In genomic region chr1:223771814-223772770, GRCh38 we compare ENCODE assay signal across 8 cellular contexts. TPM values are rescaled to one million over a fixed set of nuclear protein-coding genes. Genes with fewer than 3 reads are reported as not detected.
DNase-seq lines count a peak whose midpoint lies in the region; ATAC-seq and TF ChIP-seq lines count a peak whose summit lies in the region.

No MANE protein-coding gene starts in this region.

- H3K4me1 Mint-ChIP-seq in activated naive CD4-positive, alpha-beta T cell treated with anti-CD3 and anti-CD28 coated beads, Interleukin-2, amount 50 U/mL, for 24 hours: peaks cover 25% of the 10 kb centered on the region
- peaks cover 30% of the 10 kb centered on the region for H3K4me1 Mint-ChIP-seq in nephron progenitor cell

- H3K27ac ChIP-seq in esophagus squamous epithelium (peak overlapping the region; percentile 40 to 83 (median 66)), Karpas-422 (ENCODE audit: low read length) (no peak overlapping the region)

- H4K20me1 ChIP-seq in Karpas-422 (ENCODE audit: insufficient read depth, low read depth, low read length): no peaks in the 10 kb centered on the region

- H3K4me2 ChIP-seq in Karpas-422 (ENCODE audit: low read depth, low read length, poor library complexity, severe bottlenecking): no peak overlapping the region

- H3K36me3 ChIP-seq in esophagus squamous epithelium (peaks cover 16 to 86% (median 39%) of the 10 kb centered on the region in 3 donors), Karpas-422 (ENCODE audit: insufficient read depth, low read length) (no peaks in the 10 kb centered on the region)

- H3K27ac Mint-ChIP-seq in activated naive CD4-positive, alpha-beta T cell treated with anti-CD3 and anti-CD28 coated beads, Interleukin-2, amount 50 U/mL, for 24 hours: peak overlapping the region; percentile 59
- peak overlapping the region; percentile 89 for H3K27ac Mint-ChIP-seq in nephron progenitor cell

- peaks cover 17% of the 10 kb centered on the region for H3K36me3 Mint-ChIP-seq in activated naive CD4-positive, alpha-beta T cell treated with anti-CD3 and anti-CD28 coated beads, Interleukin-2, amount 50 U/mL, for 24 hours
- peaks cover 84% of the 10 kb centered on the region for H3K36me3 Mint-ChIP-seq in nephron progenitor cell (ENCODE audit: low read depth)

- no peaks in the 10 kb centered on the region for H3K9me3 ChIP-seq in esophagus squamous epithelium
- no peaks in the 10 kb centered on the region for H3K9me3 ChIP-seq in Karpas-422 (ENCODE audit: low read length)

- H3K9me3 Mint-ChIP-seq in activated naive CD4-positive, alpha-beta T cell treated with anti-CD3 and anti-CD28 coated beads, Interleukin-2, amount 50 U/mL, for 24 hours: no peaks in the 10 kb centered on the region
- H3K9me3 Mint-ChIP-seq in nephron progenitor cell: peaks cover 12% of the 10 kb centered on the region

- H3K4me1 ChIP-seq in esophagus squamous epithelium (peaks cover 7 to 35% (median 12%) of the 10 kb centered on the region in 3 donors), Karpas-422 (ENCODE audit: low read length) (peaks cover 6% of the 10 kb centered on the region)

- H2AFZ ChIP-seq in Karpas-422 (ENCODE audit: low read length): no peak overlapping the region

- H3K9me2 ChIP-seq in Karpas-422 (replicated peaks; ENCODE audit: insufficient read depth, low read length): no peaks in the 10 kb centered on the region

- no peak for TF ChIP-seq POLR2A in esophagus squamous epithelium (IDR thresholded peaks at IDR 0.05)

- H3K4me3 ChIP-seq in esophagus squamous epithelium: no peak overlapping the region
- H3K4me3 ChIP-seq in Karpas-422 (ENCODE audit: low read length): no peak overlapping the region

- WGBS in esophagus squamous epithelium, 2 donors: 17 to 32% methylated on average over 14 to 16 of the region's 16 CpGs

- no peak for DNase-seq in activated naive CD4-positive, alpha-beta T cell (lab: John Stamatoyannopoulos, UW)
- no peak for DNase-seq in esophagus squamous epithelium (lab: John Stamatoyannopoulos, UW)
- DNase-seq in nephron progenitor cell: no peak
- DNase-seq in NCI-H446 treated with DMSO at 0.1 percent for 48 hours (lab: John Stamatoyannopoulos, UW): no peak
- DNase-seq in stimulated activated CD4-positive, alpha-beta T cell treated with anti-CD3 and anti-CD28 coated beads, Interleukin-15, amount 100 ng/mL, for 24 hours: no peak
- no peak for DNase-seq in Karpas-422

- H3K79me2 ChIP-seq in Karpas-422 (ENCODE audit: low read length): no peaks in the 10 kb centered on the region

- intact Hi-C loops in esophagus squamous epithelium (cut with DNase I): no loop called here

- no peaks in the 10 kb centered on the region for H3K27me3 Mint-ChIP-seq in activated naive CD4-positive, alpha-beta T cell treated with anti-CD3 and anti-CD28 coated beads, Interleukin-2, amount 50 U/mL, for 24 hours
- H3K27me3 Mint-ChIP-seq in nephron progenitor cell (ENCODE audit: low read depth, poor library complexity): no peaks in the 10 kb centered on the region

- no peaks in the 10 kb centered on the region for H3K27me3 ChIP-seq in esophagus squamous epithelium
- no peaks in the 10 kb centered on the region for H3K27me3 ChIP-seq in Karpas-422 (ENCODE audit: low read length)

- no peak overlapping the region for H3K9ac ChIP-seq in Karpas-422 (ENCODE audit: low read length)

- peak; percentile 86 for ATAC-seq in SK-N-SH treated with all-trans-retinoic acid at 6 μM for 48 hours

- no peak for TF ChIP-seq CTCF in esophagus squamous epithelium (IDR thresholded peaks at IDR 0.05)
- no peak for TF ChIP-seq CTCF in nephron progenitor cell (IDR thresholded peaks at IDR 0.05)

- no peak overlapping the region for H3K4me3 Mint-ChIP-seq in activated naive CD4-positive, alpha-beta T cell treated with anti-CD3 and anti-CD28 coated beads, Interleukin-2, amount 50 U/mL, for 24 hours
- no peak overlapping the region for H3K4me3 Mint-ChIP-seq in nephron progenitor cell

TF ChIP-seq in SK-N-SH treated with all-trans-retinoic acid at 6 μM for 48 hours, 23 proteins besides CTCF, POLR2A, EP300 and RAD21:
- TF ChIP-seq RARB (CRISPR knock-in tag; IDR thresholded peaks at IDR 0.05): peak; percentile 10; the same call in 1 of the 2 replicates
- 0 out of 2 replicates have a peak, but pooled peaks have one; percentile 74 for TF ChIP-seq CSDC2 (CRISPR knock-in tag; IDR thresholded peaks at IDR 0.05)
- no peak; the same call in 1 of the 2 replicates for TF ChIP-seq ZFP3 (CRISPR knock-in tag; IDR thresholded peaks at IDR 0.05)
- TF ChIP-seq ISL1 (CRISPR knock-in tag; IDR thresholded peaks at IDR 0.05): peak; percentile 54; the same call in 1 of the 2 replicates
- 0 out of 2 replicates have a peak, but pooled peaks have one; percentile 75 for TF ChIP-seq OSR1 (CRISPR knock-in tag; IDR thresholded peaks at IDR 0.05)
- no peak for TF ChIP-seq POU6F1 (CRISPR knock-in tag; IDR thresholded peaks at IDR 0.05; ENCODE audit: borderline replicate concordance, low read depth)
- peak; percentile 45 for TF ChIP-seq ZC3H10 (CRISPR knock-in tag; IDR thresholded peaks at IDR 0.05)
- no peak for TF ChIP-seq ESRRG (CRISPR knock-in tag; IDR thresholded peaks at IDR 0.05)
- TF ChIP-seq PATZ1 (CRISPR knock-in tag; IDR thresholded peaks at IDR 0.05; ENCODE audit: borderline replicate concordance): peak; percentile 81; the same call in 1 of the 2 replicates
- peak; percentile 17; the same call in 1 of the 2 replicates for TF ChIP-seq TOX (CRISPR knock-in tag; IDR thresholded peaks at IDR 0.05; ENCODE audit: borderline replicate concordance)

RNA-seq across cellular contexts. Expression of gene CAPN2, which starts 59.8 kb away (rescaled TPM):
- total RNA-seq in esophagus squamous epithelium: 100 to 1,000 TPM; 145 to 234 (median 177) TPM
- not detected in 2 replicates for total RNA-seq in Karpas-422 (2014; rRNA removed; shearing (Covaris generic); ENCODE audit: low replicate concordance)

Comparison
In these comparisons a context has a peak if more than half of its experiments do, and no peak if none do; other contexts are left out.
1. RNA of gene CAPN2, which starts 59.8 kb away (total RNA-seq): 145 to 234 TPM in esophagus squamous epithelium; not detected in Karpas-422; every median in the first group is over 100 times any median in the second.